ENCODE assay signal across 1 cellular context in the genomic region with DNA sequence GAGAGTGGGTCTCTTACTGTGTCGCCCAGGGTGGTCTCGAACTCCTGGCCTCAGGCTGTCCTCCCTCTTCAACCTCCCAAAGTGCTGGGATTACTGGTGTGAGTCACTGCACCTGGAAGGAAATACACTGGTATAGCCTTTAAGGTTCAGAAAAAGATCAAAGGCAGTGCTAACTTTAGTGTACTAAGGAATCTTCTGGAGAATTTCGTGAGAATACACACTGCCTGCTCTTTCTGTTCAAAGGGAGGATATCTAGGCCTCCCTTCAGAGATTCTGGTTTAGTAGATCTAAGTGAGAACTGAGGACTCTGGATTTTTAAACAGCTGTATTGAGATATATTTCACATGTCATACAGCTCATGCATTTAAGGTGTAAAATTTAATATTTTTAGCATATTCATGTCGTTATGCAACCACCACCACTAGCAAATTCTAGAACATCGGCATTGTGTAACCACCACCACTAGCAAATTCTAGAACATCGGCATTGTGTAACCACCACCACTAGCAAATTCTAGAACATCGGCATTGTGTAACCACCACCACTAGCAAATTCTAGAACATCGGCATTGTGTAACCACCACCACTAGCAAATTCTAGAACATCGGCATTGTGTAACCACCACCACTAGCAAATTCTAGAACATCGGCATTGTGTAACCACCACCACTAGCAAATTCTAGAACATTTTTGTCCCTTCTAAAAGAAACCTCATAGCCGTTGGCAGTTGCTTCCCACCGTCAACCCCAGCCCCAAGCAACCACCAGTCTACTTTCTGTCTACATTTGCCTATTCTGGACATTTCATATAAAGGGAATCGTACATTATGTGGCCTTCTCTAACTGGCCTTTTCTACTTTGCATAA.
TF ChIP-seq lines count a peak whose summit lies in the region.

No MANE protein-coding gene starts in this region.

TF ChIP-seq in HepG2, 621 proteins besides CTCF, POLR2A, EP300 and RAD21:
- TF ChIP-seq, protein P1, sequence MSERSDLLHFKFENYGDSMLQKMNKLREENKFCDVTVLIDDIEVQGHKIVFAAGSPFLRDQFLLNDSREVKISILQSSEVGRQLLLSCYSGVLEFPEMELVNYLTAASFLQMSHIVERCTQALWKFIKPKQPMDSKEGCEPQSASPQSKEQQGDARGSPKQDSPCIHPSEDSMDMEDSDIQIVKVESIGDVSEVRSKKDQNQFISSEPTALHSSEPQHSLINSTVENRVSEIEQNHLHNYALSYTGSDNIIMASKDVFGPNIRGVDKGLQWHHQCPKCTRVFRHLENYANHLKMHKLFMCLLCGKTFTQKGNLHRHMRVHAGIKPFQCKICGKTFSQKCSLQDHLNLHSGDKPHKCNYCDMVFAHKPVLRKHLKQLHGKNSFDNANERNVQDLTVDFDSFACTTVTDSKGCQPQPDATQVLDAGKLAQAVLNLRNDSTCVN (CRISPR knock-in tag; IDR thresholded peaks at IDR 0.05; ENCODE audit: borderline replicate concordance) = peak; percentile 97
- TF ChIP-seq CEBPG (CRISPR knock-in tag; IDR thresholded peaks at IDR 0.05) (peak; percentile 5; the same call in 1 of the 2 replicates), RBM22 (optimal IDR thresholded peaks at IDR 0.05; ENCODE audit: low read length) (peak; percentile 24), FOSL2 (CRISPR knock-in tag; IDR thresholded peaks at IDR 0.05) (0 out of 2 replicates have a peak, but pooled peaks have one; percentile 11), POGZ (CRISPR knock-in tag; IDR thresholded peaks at IDR 0.05) (peak; percentile 33; the same call in 1 of the 2 replicates), EHMT2 (IDR thresholded peaks at IDR 0.05; ENCODE audit: borderline replicate concordance, low read depth, low read length) (0 out of 2 replicates have a peak, but pooled peaks have one; percentile 42)
- TF ChIP-seq, protein P2, sequence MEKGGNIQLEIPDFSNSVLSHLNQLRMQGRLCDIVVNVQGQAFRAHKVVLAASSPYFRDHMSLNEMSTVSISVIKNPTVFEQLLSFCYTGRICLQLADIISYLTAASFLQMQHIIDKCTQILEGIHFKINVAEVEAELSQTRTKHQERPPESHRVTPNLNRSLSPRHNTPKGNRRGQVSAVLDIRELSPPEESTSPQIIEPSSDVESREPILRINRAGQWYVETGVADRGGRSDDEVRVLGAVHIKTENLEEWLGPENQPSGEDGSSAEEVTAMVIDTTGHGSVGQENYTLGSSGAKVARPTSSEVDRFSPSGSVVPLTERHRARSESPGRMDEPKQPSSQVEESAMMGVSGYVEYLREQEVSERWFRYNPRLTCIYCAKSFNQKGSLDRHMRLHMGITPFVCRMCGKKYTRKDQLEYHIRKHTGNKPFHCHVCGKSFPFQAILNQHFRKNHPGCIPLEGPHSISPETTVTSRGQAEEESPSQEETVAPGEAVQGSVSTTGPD (CRISPR knock-in tag; IDR thresholded peaks at IDR 0.05) = 0 out of 2 replicates have a peak, but pooled peaks have one; percentile 54
